8 cellular contexts compared by ENCODE assay signal in genomic region chr22:41401781-41402648, GRCh38. TPM values are rescaled to one million over a fixed set of nuclear protein-coding genes. Genes with fewer than 3 reads are reported as not detected.
DNase-seq lines count a peak whose midpoint lies in the region; ATAC-seq and TF ChIP-seq lines count a peak whose summit lies in the region.

No MANE protein-coding gene starts in this region.

- intact Hi-C loops in Calu3 (cut with micrococcal nuclease; ENCODE audit: unreplicated experiment): no loop called here
- intact Hi-C loops in esophagus muscularis mucosa (cut with DNase I): loop anchor here (2.0 kb wide), 1 partner anchor 117 kb away; no protein-coding TSS in a partner anchor

- TF ChIP-seq EP300 in esophagus muscularis mucosa (IDR thresholded peaks at IDR 0.05): no peak

- no peak overlapping the region for H3K9ac ChIP-seq in neural progenitor cell

- 23% methylated on average over 16 of the region's 16 CpGs for WGBS in esophagus muscularis mucosa

- H3K36me3 Mint-ChIP-seq in Calu3 (ENCODE audit: insufficient read depth, unreplicated experiment) (peaks cover 9% of the 10 kb centered on the region), neural progenitor cell (peaks cover 3% of the 10 kb centered on the region)

- ATAC-seq in HG02588 (IDR thresholded peaks at IDR 0.05; ENCODE audit: unreplicated experiment) (no peak), HG03025 (IDR thresholded peaks at IDR 0.05; ENCODE audit: low FRiP score, unreplicated experiment) (no peak)

- DNase-seq in Calu3 (peak; percentile 85), NCI-H446 treated with DMSO at 0.1 percent for 48 hours (lab: John Stamatoyannopoulos, UW) (peak; percentile 55), esophagus muscularis mucosa (ENCODE audit: extremely low spot score) (no peak), neural progenitor cell (ENCODE audit: low spot score) (peak; percentile 37), NCI-H187 treated with DMSO at 0.1 percent for 48 hours (lab: John Stamatoyannopoulos, UW) (no peak), OCI-M2 (lab: John Stamatoyannopoulos, UW; ENCODE audit: unreplicated experiment) (no peak)

- no peak overlapping the region for H2AFZ ChIP-seq in neural progenitor cell (replicated peaks)

- H3F3A ChIP-seq in neural progenitor cell (ENCODE audit: low read depth): peaks cover 5% of the 10 kb centered on the region

- peaks cover 26 to 40% (median 31%) of the 10 kb centered on the region in 4 donors for H3K4me1 ChIP-seq in esophagus muscularis mucosa
- H3K4me1 ChIP-seq in neural progenitor cell: peaks cover 8% of the 10 kb centered on the region

- H3K4me3 Mint-ChIP-seq in Calu3 (ENCODE audit: low read depth, unreplicated experiment) (peak overlapping the region; percentile 42), neural progenitor cell (peak overlapping the region; percentile 39)

- H4K20me1 ChIP-seq in neural progenitor cell (ENCODE audit: low read depth): no peaks in the 10 kb centered on the region

- no peaks in the 10 kb centered on the region for H3K27me3 ChIP-seq in esophagus muscularis mucosa
- H3K27me3 ChIP-seq in neural progenitor cell: no peaks in the 10 kb centered on the region

- H3K4me3 ChIP-seq in esophagus muscularis mucosa: no peak overlapping the region
- no peak overlapping the region for H3K4me3 ChIP-seq in neural progenitor cell

- H3K79me2 ChIP-seq in neural progenitor cell (ENCODE audit: low read depth): no peaks in the 10 kb centered on the region

- CTCF ChIA-PET in Calu3 (lab: Charles Lee): interaction anchor here (0.8 to 4.5 kb wide), 6 partner anchors 21 to 125 kb away, joined by 4 to 34 read pairs (median 6); partner anchors contain the start of genes ACO2, PHF5A and TEF

- no TSS peak for BruUV-seq in Calu3 (replicated peaks; lab: Mats Ljungman, UMichigan)

- H3K4me1 Mint-ChIP-seq in Calu3 (ENCODE audit: low read depth, unreplicated experiment): peaks cover 21% of the 10 kb centered on the region
- H3K4me1 Mint-ChIP-seq in neural progenitor cell: peaks cover 10% of the 10 kb centered on the region

- H3K4me2 ChIP-seq in neural progenitor cell: no peak overlapping the region

- peak overlapping the region; percentile 84 for H3K27ac Mint-ChIP-seq in Calu3 (ENCODE audit: unreplicated experiment)
- no peak overlapping the region for H3K27ac Mint-ChIP-seq in neural progenitor cell

- H3K36me3 ChIP-seq in esophagus muscularis mucosa: peaks cover 11 to 31% (median 28%) of the 10 kb centered on the region in 4 donors
- no peaks in the 10 kb centered on the region for H3K36me3 ChIP-seq in neural progenitor cell

- no peak for TF ChIP-seq CTCF in Calu3 (IDR thresholded peaks at IDR 0.05; ENCODE audit: unreplicated experiment)
- TF ChIP-seq CTCF in esophagus muscularis mucosa (IDR thresholded peaks at IDR 0.05): no peak
- no peak for TF ChIP-seq CTCF in neural progenitor cell (IDR thresholded peaks at IDR 0.05)

- H3K27me3 Mint-ChIP-seq in Calu3 (ENCODE audit: unreplicated experiment) (no peaks in the 10 kb centered on the region), neural progenitor cell (ENCODE audit: insufficient read depth, low read depth) (peaks cover 6% of the 10 kb centered on the region)

- TF ChIP-seq POLR2A in esophagus muscularis mucosa (IDR thresholded peaks at IDR 0.05; ENCODE audit: low read depth): no peak

- peak overlapping the region; percentile 44 to 70 (median 62) for H3K27ac ChIP-seq in esophagus muscularis mucosa (replicated peaks in 1 of 4)
- H3K27ac ChIP-seq in neural progenitor cell: peak overlapping the region; percentile 20

- H3K9me3 Mint-ChIP-seq in Calu3 (ENCODE audit: low read depth, unreplicated experiment): no peaks in the 10 kb centered on the region
- H3K9me3 Mint-ChIP-seq in neural progenitor cell: no peaks in the 10 kb centered on the region

- H3K9me3 ChIP-seq in esophagus muscularis mucosa (no peaks in the 10 kb centered on the region), neural progenitor cell (ENCODE audit: low read depth) (no peaks in the 10 kb centered on the region)

RNA-seq across cellular contexts. Expression of gene TEF, which starts 20.3 kb away (rescaled TPM):
- total RNA-seq in Calu3 (2022) (4.6 and 6.3 TPM in 2 replicates), esophagus muscularis mucosa (10 to 100 TPM; 19.5 to 47.8 (median 36.6) TPM), neural progenitor cell (ENCODE audit: low replicate concordance) (11.0 and 17.2 TPM in 2 replicates)

RNA-seq across cellular contexts. Expression of gene TOB2, which starts 44.6 kb away (rescaled TPM):
- 57.3 and 64.1 TPM in 2 replicates for total RNA-seq in Calu3 (2022)
- total RNA-seq in esophagus muscularis mucosa: 100 to 1,000 TPM in 1 of 4 donors, 10 to 100 TPM in 3; 56.2 to 100 (median 93.0) TPM
- total RNA-seq in neural progenitor cell (ENCODE audit: low replicate concordance): 23.4 and 37.7 TPM in 2 replicates

Comparison
In these comparisons a context has a peak if more than half of its experiments do, and no peak if none do; other contexts are left out.
1. DNase-seq: peak in Calu3 (single experiment), NCI-H446 treated with DMSO at 0.1 percent for 48 hours (single experiment) and neural progenitor cell (single experiment); none in esophagus muscularis mucosa (single experiment), NCI-H187 treated with DMSO at 0.1 percent for 48 hours (single experiment) and OCI-M2 (single experiment).